ENCODE assay signal across 1 cellular context in genomic region chr1:21069549-21069948, GRCh38.
TF ChIP-seq lines count a peak whose summit lies in the region.

No MANE protein-coding gene starts in this region.

TF ChIP-seq in IMR-90, 13 proteins besides CTCF, POLR2A, EP300 and RAD21 (continued from another document):
- TF ChIP-seq RCOR1 (IDR thresholded peaks at IDR 0.05; ENCODE audit: insufficient replicate concordance, low read length): peak; percentile 37
- 0 out of 2 replicates have a peak, but pooled peaks have one; percentile 17 for TF ChIP-seq MAFK (IDR thresholded peaks at IDR 0.05; ENCODE audit: low read depth, low read length)
- no peak for TF ChIP-seq MAZ (IDR thresholded peaks at IDR 0.05; ENCODE audit: borderline replicate concordance, low read depth, low read length)
- peak; percentile 69; the same call in 1 of the 2 replicates for TF ChIP-seq CEBPB (IDR thresholded peaks at IDR 0.05; ENCODE audit: low read depth, low read length)
- TF ChIP-seq BHLHE40 (IDR thresholded peaks at IDR 0.05; ENCODE audit: low read depth, low read length): no peak
